Comparison of ENCODE assay signal across 14 cellular contexts in genomic region chr6:96659084-96659845, GRCh38.
DNase-seq lines count a peak whose midpoint lies in the region; ATAC-seq lines count a peak whose summit lies in the region.
"Had no signal": no experiment of that assay in that cellular context is flagged by ENCODE, and none has a peak within 500 bp of the region (broad histone marks: within the 10 kb centered on the region; RNA-seq: fewer than 3 reads in every experiment).

No MANE protein-coding gene starts in this region.

- peaks cover 18% of the 10 kb centered on the region for H3K27me3 Mint-ChIP-seq in stimulated activated memory B cell treated with anti-CD40 and anti-IgM and Interleukin-4, amounts not matched to agents 10 μg/mL and 1 μg/mL and 100 μg/mL, for 72 hours

- H3K4me1 Mint-ChIP-seq in stimulated activated memory B cell treated with anti-CD40 and anti-IgM and Interleukin-4, amounts not matched to agents 10 μg/mL and 1 μg/mL and 100 μg/mL, for 72 hours: no peaks in the 10 kb centered on the region
- H3K4me1 Mint-ChIP-seq: naive B cell had no signal

- H3K36me3 Mint-ChIP-seq in stimulated activated memory B cell treated with anti-CD40 and anti-IgM and Interleukin-4, amounts not matched to agents 10 μg/mL and 1 μg/mL and 100 μg/mL, for 72 hours: no peaks in the 10 kb centered on the region
- H3K36me3 Mint-ChIP-seq: naive B cell had no signal

- DNase-seq in NCI-H128 (lab: John Stamatoyannopoulos, UW; ENCODE audit: unreplicated experiment) (peak; percentile 52), NCI-H774 (lab: John Stamatoyannopoulos, UW) (peak; percentile 38), sciatic nerve (ENCODE audit: low spot score) (no peak)
- DNase-seq: activated CD4-positive, alpha-beta T cell treated with anti-CD3 and anti-CD28 coated beads for 1 hour; DND-41; effector CD8-positive, alpha-beta T cell; naive B cell; NCI-H526 had no signal

- peaks cover 11% of the 10 kb centered on the region for H3K9me3 Mint-ChIP-seq in stimulated activated memory B cell treated with anti-CD40 and anti-IgM and Interleukin-4, amounts not matched to agents 10 μg/mL and 1 μg/mL and 100 μg/mL, for 72 hours

- no peak overlapping the region for H3K27ac Mint-ChIP-seq in stimulated activated memory B cell treated with anti-CD40 and anti-IgM and Interleukin-4, amounts not matched to agents 10 μg/mL and 1 μg/mL and 100 μg/mL, for 72 hours
- H3K27ac Mint-ChIP-seq: activated naive CD4-positive, alpha-beta T cell treated with anti-CD3 and anti-CD28 coated beads, Interleukin-2, amount 50 U/mL, for 72 hours; naive B cell had no signal

- H3K4me3 Mint-ChIP-seq in stimulated activated memory B cell treated with anti-CD40 and anti-IgM and Interleukin-4, amounts not matched to agents 10 μg/mL and 1 μg/mL and 100 μg/mL, for 72 hours: no peak overlapping the region
- H3K4me3 Mint-ChIP-seq: naive B cell had no signal

- intact Hi-C loops in sciatic nerve (cut with DNase I): no loop called here

- ATAC-seq in GM18858 (IDR thresholded peaks at IDR 0.05; ENCODE audit: unreplicated experiment): peak; percentile 57
- peak; percentile 65 for ATAC-seq in HG02623 (IDR thresholded peaks at IDR 0.05; ENCODE audit: unreplicated experiment)
- ATAC-seq in HG02981 (IDR thresholded peaks at IDR 0.05; ENCODE audit: unreplicated experiment): no peak
- ATAC-seq in HG03457 (IDR thresholded peaks at IDR 0.05; ENCODE audit: unreplicated experiment): no peak
- ATAC-seq in sciatic nerve: no peak
- ATAC-seq in stimulated activated memory B cell treated with anti-CD40 and anti-IgM and Interleukin-4, amounts not matched to agents 10 μg/mL and 1 μg/mL and 100 μg/mL, for 72 hours: no peak

Comparison
In these comparisons a context has a peak if more than half of its experiments do, and no peak if none do; other contexts are left out.
1. ATAC-seq: peak in GM18858 (single experiment) and HG02623 (single experiment); none in HG02981 (single experiment), HG03457 (single experiment), sciatic nerve (single experiment) and stimulated activated memory B cell treated with anti-CD40 and anti-IgM and Interleukin-4, amounts not matched to agents 10 μg/mL and 1 μg/mL and 100 μg/mL, for 72 hours (single experiment).